8 cellular contexts compared by ENCODE assay signal in genomic region chr6:31664790-31665500, GRCh38. TPM values are rescaled to one million over a fixed set of nuclear protein-coding genes. Genes with fewer than 3 reads are reported as not detected.
DNase-seq lines count a peak whose midpoint lies in the region; ATAC-seq, FAIRE-seq and TF ChIP-seq lines count a peak whose summit lies in the region.

Gene GPANK1, minus strand, starts transcription at chr6:31664997. Its CDS starts 519 bp downstream, at chr6:31664478.

- peak within 1 kb of the TSS; percentile 94 for H3K27ac ChIP-seq in ectodermal cell (ENCODE audit: insufficient read depth, low read depth, low read length, poor library complexity, severe bottlenecking)
- peak within 1 kb of the TSS; percentile 91 for H3K27ac ChIP-seq in lower lobe of right lung

- peaks cover 25% of the 10 kb centered on the region for H3K36me3 ChIP-seq in ectodermal cell (ENCODE audit: control insufficient read depth, insufficient read depth, low read length)
- H3K36me3 ChIP-seq in lower lobe of right lung, result peaks cover 52% of the 10 kb centered on the region

- H3K4me1 ChIP-seq in ectodermal cell (ENCODE audit: control insufficient read depth, insufficient read depth, low read length) (peaks cover 16% of the 10 kb centered on the region), lower lobe of right lung (peaks cover 51% of the 10 kb centered on the region)

- TF ChIP-seq CTCF in lower lobe of right lung (IDR thresholded peaks at IDR 0.05), result no peak

- H3K4me3 ChIP-seq in ectodermal cell (ENCODE audit: insufficient read depth, low read depth, low read length), result peak within 1 kb of the TSS; percentile 74
- H3K4me3 ChIP-seq in lower lobe of right lung, result peak within 1 kb of the TSS; percentile 78

- no peak for FAIRE-seq in HTR-8/SVneo (lab: Jason Lieb, UNC)

- H3K9me3 ChIP-seq in ectodermal cell (ENCODE audit: control insufficient read depth, low read length) (no peaks in the 10 kb centered on the region), lower lobe of right lung (no peaks in the 10 kb centered on the region)

- WGBS in ectodermal cell, 2 experiments, result 0% methylated on average over 39 of the region's 39 CpGs

- DNase-seq in HTR-8/SVneo (ENCODE audit: insufficient read length, low spot score) (peak; percentile 84), NOMO-1 (lab: John Stamatoyannopoulos, UW; ENCODE audit: unreplicated experiment in 2 of 2) (peak; percentile 77 to 93), lower lobe of right lung (peak; percentile 94)
- DNase-seq in activated CD8-positive, alpha-beta memory T cell treated with anti-CD3 and anti-CD28 coated beads for 1 hour (ENCODE audit: extremely low read depth in 1 of 2, low read depth in 1 of 2), result peak; percentile 80 to 81
- DNase-seq in stimulated activated CD4-positive, alpha-beta T cell treated with anti-CD3 and anti-CD28 coated beads, Interleukin-4, amount 100 ng/mL, for 48 hours (ENCODE audit: low read depth in 2 of 2), result peak; percentile 77 to 84

- H3K27me3 ChIP-seq in ectodermal cell (ENCODE audit: control insufficient read depth, insufficient read depth, low read length, poor library complexity, severe bottlenecking) (no peaks in the 10 kb centered on the region), lower lobe of right lung (ENCODE audit: low read depth) (no peaks in the 10 kb centered on the region)

- ATAC-seq in GM18517 (IDR thresholded peaks at IDR 0.05; ENCODE audit: unreplicated experiment) (peak; percentile 47), lower lobe of right lung (peak; percentile 79 to 83), GM21619 (IDR thresholded peaks at IDR 0.05; ENCODE audit: unreplicated experiment) (no peak)

- intact Hi-C loops in lower lobe of right lung (cut with DNase I), result no loop called here

RNA-seq across cellular contexts. Expression of gene GPANK1, which starts in this region (rescaled TPM):
- polyA plus RNA-seq in ectodermal cell (2013, experiment 1 of 4), result 30.6 TPM
- polyA plus RNA-seq in ectodermal cell (2013, experiment 2 of 4), result 31.8 TPM
- polyA plus RNA-seq in ectodermal cell (2013, experiment 3 of 4), result 27.9 TPM
- 27.0 TPM for polyA plus RNA-seq in ectodermal cell (2013, experiment 4 of 4)
- total RNA-seq in lower lobe of right lung, result 15.4 TPM
